ENCODE assay signal across 1 cellular context in genomic region chr16:49181812-49182211, GRCh38.
TF ChIP-seq lines count a peak whose summit lies in the region.

No MANE protein-coding gene starts in this region.

TF ChIP-seq in HEK293, 187 proteins besides CTCF, POLR2A, EP300 and RAD21 (continued from another document and continues in another):
- no peak for TF ChIP-seq ZNF248 (tag by site-specific recombination; IDR thresholded peaks at IDR 0.05)
- TF ChIP-seq GFI1B (tag by site-specific recombination; IDR thresholded peaks at IDR 0.05): no peak
- TF ChIP-seq ZNF416 (tag by site-specific recombination; IDR thresholded peaks at IDR 0.05): no peak
- 0 out of 2 replicates have a peak, but pooled peaks have one; percentile 11 for TF ChIP-seq MZF1 (tag by site-specific recombination; IDR thresholded peaks at IDR 0.05; ENCODE audit: borderline replicate concordance)
- TF ChIP-seq OSR2 (tag by site-specific recombination; IDR thresholded peaks at IDR 0.05): peak; percentile 91
- TF ChIP-seq ZNF791 (tag by site-specific recombination; IDR thresholded peaks at IDR 0.05): no peak
- peak; percentile 27; the same call in 1 of the 2 replicates for TF ChIP-seq ZNF335 (tag by site-specific recombination; conservative IDR thresholded peaks at IDR 0.05)
- TF ChIP-seq WT1 (tag by site-specific recombination; IDR thresholded peaks at IDR 0.05): peak; percentile 41; the same call in 1 of the 2 replicates
- TF ChIP-seq TRIM28 (IDR thresholded peaks at IDR 0.05; ENCODE audit: borderline replicate concordance, low read length): peak; percentile 76; the same call in 1 of the 2 replicates
- peak; percentile 36; the same call in 1 of the 2 replicates for TF ChIP-seq ZNF366 (tag by site-specific recombination; conservative IDR thresholded peaks at IDR 0.05)
- TF ChIP-seq ZNF639 (tag by site-specific recombination; IDR thresholded peaks at IDR 0.05): 0 out of 2 replicates have a peak, but pooled peaks have one; percentile 26
- no peak for TF ChIP-seq ZNF624 (tag by site-specific recombination; IDR thresholded peaks at IDR 0.05)
- no peak for TF ChIP-seq GLIS2 (tag by site-specific recombination; IDR thresholded peaks at IDR 0.05)
- TF ChIP-seq ZFP3 (tag by site-specific recombination; IDR thresholded peaks at IDR 0.05; ENCODE audit: low read depth): no peak
- no peak for TF ChIP-seq ZNF501 (tag by site-specific recombination; IDR thresholded peaks at IDR 0.05)
- no peak for TF ChIP-seq ZNF292 (tag by site-specific recombination; IDR thresholded peaks at IDR 0.05; ENCODE audit: borderline replicate concordance, low read depth)
- no peak for TF ChIP-seq ZNF626 (tag by site-specific recombination; IDR thresholded peaks at IDR 0.05)
- peak; percentile 84 for TF ChIP-seq PRDM6 (tag by site-specific recombination; IDR thresholded peaks at IDR 0.05)
- 0 out of 2 replicates have a peak, but pooled peaks have one; percentile 45 for TF ChIP-seq KLF10 (tag by site-specific recombination; IDR thresholded peaks at IDR 0.05)
- no peak for TF ChIP-seq ZNF560 (tag by site-specific recombination; IDR thresholded peaks at IDR 0.05; ENCODE audit: borderline replicate concordance)
- TF ChIP-seq ZEB2 (tag by site-specific recombination; IDR thresholded peaks at IDR 0.05): peak; percentile 87
- TF ChIP-seq ZNF280C (tag by site-specific recombination; IDR thresholded peaks at IDR 0.05): no peak
- TF ChIP-seq OVOL3 (tag by site-specific recombination; IDR thresholded peaks at IDR 0.05): peak; percentile 64; the same call in 1 of the 2 replicates
- no peak for TF ChIP-seq ZNF211 (tag by site-specific recombination; IDR thresholded peaks at IDR 0.05; ENCODE audit: low read depth)
- no peak for TF ChIP-seq SCRT1 (tag by site-specific recombination; IDR thresholded peaks at IDR 0.05; ENCODE audit: borderline replicate concordance)
- peak; percentile 60; the same call in 1 of the 2 replicates for TF ChIP-seq ZNF561 (tag by site-specific recombination; IDR thresholded peaks at IDR 0.05; ENCODE audit: borderline replicate concordance)
- TF ChIP-seq SP7 (tag by site-specific recombination; IDR thresholded peaks at IDR 0.05): peak; percentile 90
- TF ChIP-seq ZNF747 (tag by site-specific recombination; IDR thresholded peaks at IDR 0.05): no peak
- 0 out of 2 replicates have a peak, but pooled peaks have one; percentile 18 for TF ChIP-seq INSM2 (tag by site-specific recombination; IDR thresholded peaks at IDR 0.05)
- peak; percentile 24; the same call in 1 of the 2 replicates for TF ChIP-seq ZNF19 (tag by site-specific recombination; IDR thresholded peaks at IDR 0.05; ENCODE audit: low read depth)
- TF ChIP-seq ZBTB48 (tag by site-specific recombination; IDR thresholded peaks at IDR 0.05): peak; percentile 47; the same call in 1 of the 2 replicates
- peak; percentile 42; the same call in 1 of the 2 replicates for TF ChIP-seq ZNF580 (tag by site-specific recombination; IDR thresholded peaks at IDR 0.05)
- TF ChIP-seq ZNF488 (tag by site-specific recombination; IDR thresholded peaks at IDR 0.05): no peak
- no peak for TF ChIP-seq ZNF2 (tag by site-specific recombination; IDR thresholded peaks at IDR 0.05)
- peak; percentile 68; the same call in 1 of the 2 replicates for TF ChIP-seq KLF17 (tag by site-specific recombination; IDR thresholded peaks at IDR 0.05)
- peak; percentile 7; the same call in 1 of the 2 replicates for TF ChIP-seq ZBTB20 (tag by site-specific recombination; IDR thresholded peaks at IDR 0.05)
- TF ChIP-seq ZXDB (tag by site-specific recombination; IDR thresholded peaks at IDR 0.05): peak; percentile 69; the same call in 1 of the 2 replicates
- TF ChIP-seq KLF8 (tag by site-specific recombination; IDR thresholded peaks at IDR 0.05): no peak
- no peak for TF ChIP-seq ZNF214 (tag by site-specific recombination; IDR thresholded peaks at IDR 0.05; ENCODE audit: borderline replicate concordance)
- no peak for TF ChIP-seq ZSCAN5A (tag by site-specific recombination; IDR thresholded peaks at IDR 0.05)
- no peak for TF ChIP-seq ZNF555 (tag by site-specific recombination; conservative IDR thresholded peaks at IDR 0.05)
- no peak for TF ChIP-seq ELK4 (IDR thresholded peaks at IDR 0.05; ENCODE audit: borderline replicate concordance, low read depth, low read length)
- TF ChIP-seq ZNF157 (tag by site-specific recombination; IDR thresholded peaks at IDR 0.05): no peak
- peak; percentile 38; the same call in 1 of the 2 replicates for TF ChIP-seq ZIC2 (tag by site-specific recombination; IDR thresholded peaks at IDR 0.05)
- no peak for TF ChIP-seq KLF1 (tag by site-specific recombination; IDR thresholded peaks at IDR 0.05)
- TF ChIP-seq ZNF433 (tag by site-specific recombination; IDR thresholded peaks at IDR 0.05; ENCODE audit: low read depth): no peak
- TF ChIP-seq ZNF23 (tag by site-specific recombination; IDR thresholded peaks at IDR 0.05; ENCODE audit: borderline replicate concordance): no peak
- peak; percentile 75 for TF ChIP-seq FEZF1 (tag by site-specific recombination; IDR thresholded peaks at IDR 0.05)
- TF ChIP-seq HOXD13 (CRISPR knock-in tag; IDR thresholded peaks at IDR 0.05; ENCODE audit: borderline replicate concordance): peak; percentile 76; the same call in 1 of the 2 replicates
- 0 out of 2 replicates have a peak, but pooled peaks have one; percentile 19 for TF ChIP-seq REST (tag by site-specific recombination; IDR thresholded peaks at IDR 0.05)
- TF ChIP-seq ZFP69B (tag by site-specific recombination; IDR thresholded peaks at IDR 0.05): no peak
- peak; percentile 41 for TF ChIP-seq ZBTB17 (tag by site-specific recombination; IDR thresholded peaks at IDR 0.05)
